ENCODE assay signal across 23 cellular contexts in genomic region chr9:95385521-95385920, GRCh38.
"Had no signal": no experiment of that assay in that cellular context is flagged by ENCODE, and none has a peak within 500 bp of the region (broad histone marks: within the 10 kb centered on the region; RNA-seq: fewer than 3 reads in every experiment).

No MANE protein-coding gene starts in this region.

- H3K27ac ChIP-seq: esophagus squamous epithelium, hepatocyte, ovary, upper lobe of left lung, vagina had no signal

- H3K36me3 ChIP-seq: esophagus squamous epithelium, ovary, upper lobe of left lung, vagina had no signal

- H3K27me3 ChIP-seq: hepatocyte, ovary, upper lobe of left lung, vagina had no signal

- H3K79me2 ChIP-seq: hepatocyte had no signal

- H3K9me3 ChIP-seq: esophagus squamous epithelium, ovary, upper lobe of left lung, vagina had no signal

- ATAC-seq: activated naive CD8-positive, alpha-beta T cell treated with anti-CD3 and anti-CD28 coated beads, Interleukin-2, amount 50 U/mL, for 24 hours; left ventricle myocardium superior; sciatic nerve; stimulated activated memory B cell treated with anti-CD40 and anti-IgM and Interleukin-4, amounts not matched to agents 10 μg/mL and 1 μg/mL and 100 μg/mL, for 72 hours; stimulated activated naive CD8-positive, alpha-beta T cell treated with anti-CD3 and anti-CD28 coated beads, Interleukin-15, amount 100 ng/mL, for 72 hours had no signal

- H2AFZ ChIP-seq: hepatocyte had no signal

- H3K4me1 ChIP-seq: esophagus squamous epithelium, upper lobe of left lung, vagina had no signal

- H3K4me2 ChIP-seq: hepatocyte had no signal

- H3K4me3 ChIP-seq: esophagus squamous epithelium, hepatocyte, ovary, upper lobe of left lung, vagina had no signal

- DNase-seq: activated CD4-positive, alpha-beta memory T cell treated with anti-CD3 and anti-CD28 coated beads, Interleukin-2, amount 10 ng/mL, durations not matched to agents 7 days and 5 days; activated CD4-positive, alpha-beta T cell treated with anti-CD3 and anti-CD28 coated beads for 1 hour; activated CD4-positive, alpha-beta T cell treated with anti-CD3 and anti-CD28 coated beads, Interleukin-2, amount 10 ng/mL, durations not matched to agents 7 days and 5 days; activated naive CD8-positive, alpha-beta T cell treated with anti-CD3 and anti-CD28 coated beads, Interleukin-2, amount 50 U/mL, for 24 hours; activated T-cell treated with anti-CD3 and anti-CD28 coated beads, Interleukin-2, amount 50 U/mL, for 48 hours; amygdala; esophagus squamous epithelium; left ventricle myocardium superior; naive B cell; nephron progenitor cell; ovary; small intestine; stimulated activated CD4-positive, alpha-beta T cell treated with anti-CD3 and anti-CD28 coated beads, Interleukin-1b, Interleukin-23, amount 100 ng/mL, for 48 hours; stimulated activated CD4-positive, alpha-beta T cell treated with anti-CD3 and anti-CD28 coated beads, Interleukin-4, amount 100 ng/mL, for 4 hours; stimulated activated CD8-positive, alpha-beta memory T cell treated with anti-CD3 and anti-CD28 coated beads, Interleukin-4, amount 100 ng/mL, for 48 hours; stimulated activated naive CD8-positive, alpha-beta T cell treated with anti-CD3 and anti-CD28 coated beads, Interleukin-15, amount 100 ng/mL, for 72 hours; substantia nigra; T1000; upper lobe of left lung had no signal
